In the genomic region with DNA sequence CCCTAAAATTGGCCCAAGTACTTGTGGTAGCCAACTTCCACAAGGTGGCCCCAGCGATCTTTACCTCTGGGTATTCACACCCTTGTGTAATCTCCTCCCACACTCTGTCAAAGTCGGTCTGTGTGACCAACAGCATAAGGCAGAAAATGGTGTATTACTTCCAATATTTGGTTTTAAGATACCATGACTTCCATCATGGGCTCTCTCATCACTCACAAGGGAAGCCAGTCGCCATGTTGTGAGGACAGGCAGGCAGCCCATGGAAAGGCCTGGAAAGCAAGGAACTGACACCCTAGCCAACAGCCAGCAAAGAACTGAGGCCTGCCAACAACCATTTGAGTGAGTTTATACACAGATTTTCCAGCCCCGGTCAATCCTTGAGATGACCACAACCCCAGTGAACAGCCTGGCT, we compare ENCODE assay signal across 8 cellular contexts.
DNase-seq lines count a peak whose midpoint lies in the region; ATAC-seq and TF ChIP-seq lines count a peak whose summit lies in the region.

No MANE protein-coding gene starts in this region.

- H3K79me1 ChIP-seq in mesenchymal stem cell (replicated peaks; ENCODE audit: low read length, poor library complexity, severe bottlenecking): peaks cover 1% of the 10 kb centered on the region

- no peaks in the 10 kb centered on the region for H3K27me3 Mint-ChIP-seq in CD4-positive, alpha-beta memory T cell
- H3K27me3 Mint-ChIP-seq in activated CD4-positive, alpha-beta T cell treated with anti-CD3 and anti-CD28 coated beads, Interleukin-2, amount 10 ng/mL, durations not matched to agents 7 days and 5 days: peaks cover 1% of the 10 kb centered on the region

- ATAC-seq in GM19351 (IDR thresholded peaks at IDR 0.05; ENCODE audit: unreplicated experiment) (peak; percentile 100), HG03439 (IDR thresholded peaks at IDR 0.05; ENCODE audit: unreplicated experiment) (peak; percentile 96)

- H2AFZ ChIP-seq in mesenchymal stem cell (ENCODE audit: low read depth, low read length): peak overlapping the region; percentile 60

- 28% methylated on average over 2 of the region's 4 CpGs for WGBS in mesenchymal stem cell

- H3K4me1 Mint-ChIP-seq in CD4-positive, alpha-beta memory T cell: peaks cover 0 to 6% (median 4%) of the 10 kb centered on the region in 4 donors
- H3K4me1 Mint-ChIP-seq in activated CD4-positive, alpha-beta T cell treated with anti-CD3 and anti-CD28 coated beads, Interleukin-2, amount 10 ng/mL, durations not matched to agents 7 days and 5 days: peaks cover 4% of the 10 kb centered on the region

- TF ChIP-seq CTCF in dorsolateral prefrontal cortex (IDR thresholded peaks at IDR 0.05 in 54 of 56, conservative IDR thresholded peaks at IDR 0.05 in 2 of 56; ENCODE audit: low read depth in 1 of 56, partially characterized antibody in 56 of 56): peak; percentile 30 to 84 (median 67)

- H2BK15ac ChIP-seq in mesenchymal stem cell (ENCODE audit: low read depth, poor library complexity, severe bottlenecking): peak overlapping the region; percentile 57

- no peak overlapping the region for H3K27ac ChIP-seq in CD4-positive, alpha-beta memory T cell (ENCODE audit: low read depth, low read length)
- H3K27ac ChIP-seq in dorsolateral prefrontal cortex (peak overlapping the region in 46 of 59 donors; percentile 2 to 77 (median 56)), mesenchymal stem cell (ENCODE audit: low read length, poor library complexity, severe bottlenecking) (no peak overlapping the region)

- no peak overlapping the region for H3K23ac ChIP-seq in mesenchymal stem cell (ENCODE audit: low read length in 2 of 2)

- intact Hi-C loops in CD4-positive, alpha-beta memory T cell (cut with micrococcal nuclease): loop anchor here (1.0 to 2.0 kb wide), 7 partner anchors 22 to 666 kb away; no protein-coding TSS in a partner anchor
- intact Hi-C loops in dorsolateral prefrontal cortex (cut with DNase I): loop anchor here (5.0 to 10.0 kb wide), 3 partner anchors 52 to 562 kb away; no protein-coding TSS in a partner anchor

- H3K27ac Mint-ChIP-seq in CD4-positive, alpha-beta memory T cell: peak overlapping the region in 5 of 7 donors; percentile 42 to 83 (median 62)
- peak overlapping the region; percentile 41 for H3K27ac Mint-ChIP-seq in activated CD4-positive, alpha-beta T cell treated with anti-CD3 and anti-CD28 coated beads, Interleukin-2, amount 10 ng/mL, durations not matched to agents 7 days and 5 days

- peaks cover 6% of the 10 kb centered on the region for H3K4me1 ChIP-seq in CD4-positive, alpha-beta memory T cell (ENCODE audit: insufficient read depth, low read length)
- peaks cover 12% of the 10 kb centered on the region for H3K4me1 ChIP-seq in mesenchymal stem cell (ENCODE audit: control insufficient read depth, insufficient read depth, low read depth, low read length)

- H3K4me3 ChIP-seq in CD4-positive, alpha-beta memory T cell (ENCODE audit: low read length in 2 of 2): no peak overlapping the region
- no peak overlapping the region for H3K4me3 ChIP-seq in dorsolateral prefrontal cortex
- no peak overlapping the region for H3K4me3 ChIP-seq in mesenchymal stem cell (ENCODE audit: insufficient read depth in 1 of 2, low read depth in 1 of 2, low read length in 2 of 2)

- peak overlapping the region; percentile 32 to 37 for H2BK12ac ChIP-seq in mesenchymal stem cell (ENCODE audit: low read length in 2 of 2)

- H3K9ac ChIP-seq in mesenchymal stem cell (ENCODE audit: low read length): peak overlapping the region; percentile 76

- H4K91ac ChIP-seq in mesenchymal stem cell (ENCODE audit: low read length): peak overlapping the region; percentile 61

- H2BK120ac ChIP-seq in mesenchymal stem cell (ENCODE audit: low read depth, low read length): no peak overlapping the region

- CTCF ChIA-PET in CD4-positive, alpha-beta memory T cell (lab: Charles Lee; ENCODE audit: partially characterized antibody): interaction anchor here (0.8 to 15.5 kb wide), 7 partner anchors 9 to 61 kb away, joined by 3 to 339 read pairs (median 5); no protein-coding TSS in a partner anchor
- CTCF ChIA-PET in activated CD4-positive, alpha-beta T cell treated with anti-CD3 and anti-CD28 coated beads, Interleukin-2, amount 10 ng/mL, durations not matched to agents 7 days and 5 days (lab: Charles Lee): interaction anchor here (0.8 to 1.2 kb wide), 5 partner anchors 9 to 90 kb away, joined by 3 to 5 read pairs (median 3); no protein-coding TSS in a partner anchor

- no peaks in the 10 kb centered on the region for H3K9me3 Mint-ChIP-seq in CD4-positive, alpha-beta memory T cell
- no peaks in the 10 kb centered on the region for H3K9me3 Mint-ChIP-seq in activated CD4-positive, alpha-beta T cell treated with anti-CD3 and anti-CD28 coated beads, Interleukin-2, amount 10 ng/mL, durations not matched to agents 7 days and 5 days

- H3K4ac ChIP-seq in mesenchymal stem cell (ENCODE audit: low read depth in 1 of 2, low read length in 2 of 2): peak overlapping the region in 1 of 2 experiments; percentile 28

- peak overlapping the region in 1 of 2 experiments; percentile 73 for H3K18ac ChIP-seq in mesenchymal stem cell (ENCODE audit: low read depth in 1 of 2, low read length in 2 of 2)

- no peak overlapping the region for H3K14ac ChIP-seq in mesenchymal stem cell (ENCODE audit: low read length in 2 of 2)

- no peak overlapping the region for H3K4me2 ChIP-seq in mesenchymal stem cell (ENCODE audit: low read length, poor library complexity, severe bottlenecking)

- no peaks in the 10 kb centered on the region for H3K9me3 ChIP-seq in CD4-positive, alpha-beta memory T cell (ENCODE audit: control insufficient read depth in 1 of 2, low read length in 2 of 2)
- no peaks in the 10 kb centered on the region for H3K9me3 ChIP-seq in mesenchymal stem cell (ENCODE audit: control insufficient read depth, low read length)

- H3K4me3 Mint-ChIP-seq in CD4-positive, alpha-beta memory T cell: no peak overlapping the region
- no peak overlapping the region for H3K4me3 Mint-ChIP-seq in activated CD4-positive, alpha-beta T cell treated with anti-CD3 and anti-CD28 coated beads, Interleukin-2, amount 10 ng/mL, durations not matched to agents 7 days and 5 days

- H3K36me3 ChIP-seq in CD4-positive, alpha-beta memory T cell (ENCODE audit: insufficient read depth, low read length): no peaks in the 10 kb centered on the region
- H3K36me3 ChIP-seq in mesenchymal stem cell (ENCODE audit: control insufficient read depth in 1 of 2, insufficient read depth in 2 of 2, low read depth in 1 of 2, low read length in 2 of 2): no peaks in the 10 kb centered on the region

- DNase-seq in CD4-positive, alpha-beta memory T cell: peak; percentile 63 to 79 (median 67)
- DNase-seq in NCI-H510A treated with DMSO at 0.1 percent for 48 hours (lab: John Stamatoyannopoulos, UW): peak; percentile 70
- DNase-seq in activated CD4-positive, alpha-beta T cell treated with anti-CD3 and anti-CD28 coated beads, Interleukin-2, amount 10 ng/mL, durations not matched to agents 7 days and 5 days: peak; percentile 81
- DNase-seq in dorsolateral prefrontal cortex: peak in 9 of 10 donors; percentile 7 to 72 (median 50)
- peak; percentile 84 for DNase-seq in mesenchymal stem cell
- DNase-seq in stimulated activated CD8-positive, alpha-beta memory T cell treated with anti-CD3 and anti-CD28 coated beads, Interleukin-7, amount 100 ng/mL, for 24 hours (ENCODE audit: low read depth): peak; percentile 46

- H3K27me3 ChIP-seq in CD4-positive, alpha-beta memory T cell (ENCODE audit: insufficient read depth, low read length): no peaks in the 10 kb centered on the region
- H3K27me3 ChIP-seq in dorsolateral prefrontal cortex (no peaks in the 10 kb centered on the region), mesenchymal stem cell (ENCODE audit: control insufficient read depth in 1 of 2, insufficient read depth in 1 of 2, low read length in 2 of 2) (no peaks in the 10 kb centered on the region)

- H4K8ac ChIP-seq in mesenchymal stem cell (ENCODE audit: low read length): peak overlapping the region; percentile 76

- no peaks in the 10 kb centered on the region for H3K36me3 Mint-ChIP-seq in CD4-positive, alpha-beta memory T cell
- H3K36me3 Mint-ChIP-seq in activated CD4-positive, alpha-beta T cell treated with anti-CD3 and anti-CD28 coated beads, Interleukin-2, amount 10 ng/mL, durations not matched to agents 7 days and 5 days (ENCODE audit: low read depth): no peaks in the 10 kb centered on the region

- POLR2A ChIA-PET in CD4-positive, alpha-beta memory T cell (lab: Charles Lee; ENCODE audit: partially characterized antibody): interaction anchor here (1.7 kb wide), 1 partner anchor 23 kb away, joined by 3 read pairs; no protein-coding TSS in a partner anchor
- POLR2A ChIA-PET in activated CD4-positive, alpha-beta T cell treated with anti-CD3 and anti-CD28 coated beads, Interleukin-2, amount 10 ng/mL, durations not matched to agents 7 days and 5 days (lab: Charles Lee): no interaction called here

- H2AK5ac ChIP-seq in mesenchymal stem cell (ENCODE audit: low read length, severe bottlenecking): peak overlapping the region; percentile 53

- no peak overlapping the region for H2BK5ac ChIP-seq in mesenchymal stem cell (ENCODE audit: low read depth, low read length, poor library complexity, severe bottlenecking)

Comparison
In these comparisons a context has a peak if more than half of its experiments do, and no peak if none do; other contexts are left out.
1. H3K27ac ChIP-seq: peak in dorsolateral prefrontal cortex (46 of 59); none in CD4-positive, alpha-beta memory T cell (single experiment) and mesenchymal stem cell (single experiment).
2. Peak in every context shown above with its lines, with median percentiles within 50 percentile points of each other: DNase-seq.